ENCODE assay signal across 13 cellular contexts in the genomic region with DNA sequence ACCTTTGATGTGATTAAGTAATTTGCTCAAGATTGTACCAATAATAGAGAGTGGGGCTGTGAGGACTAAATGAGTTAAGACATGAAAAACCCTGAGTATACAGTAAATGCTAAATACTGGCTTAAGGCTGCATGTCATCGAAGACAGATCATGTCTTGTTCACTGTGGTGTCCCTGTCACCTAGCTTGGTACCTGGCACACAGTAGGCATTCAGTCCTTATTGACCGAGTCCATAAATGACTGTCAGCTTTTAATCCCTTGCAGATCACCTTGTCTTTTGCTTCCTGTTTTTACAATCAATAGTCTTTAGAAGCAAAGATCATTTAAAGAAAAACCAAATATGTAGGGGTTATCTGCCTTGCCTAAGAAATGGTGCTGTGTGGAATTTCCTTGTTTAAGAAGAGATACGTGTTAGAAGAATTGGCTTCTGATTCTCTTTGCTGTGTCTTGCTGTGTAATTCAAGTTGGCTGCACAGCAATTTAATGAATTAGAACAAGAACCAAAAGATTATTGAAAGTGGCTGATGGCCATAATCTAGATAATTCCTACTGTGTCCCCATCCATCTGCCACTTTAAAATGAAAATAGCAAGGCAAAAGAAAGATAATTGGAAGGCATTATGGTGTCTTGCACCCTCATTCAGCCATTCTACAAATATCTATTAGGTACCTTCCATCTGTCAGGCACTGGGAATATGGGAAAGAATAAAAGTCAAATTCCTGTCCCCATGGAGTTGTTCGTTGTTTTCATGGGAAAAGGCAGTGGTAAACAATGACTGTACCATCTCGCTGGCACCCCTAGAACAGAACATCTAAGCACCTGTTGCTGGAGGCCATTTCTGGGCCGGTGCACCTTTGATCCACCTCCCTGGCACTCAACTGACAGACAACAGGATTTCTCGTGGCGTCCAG. TPM values are rescaled to one million over a fixed set of nuclear protein-coding genes. Genes with fewer than 3 reads are reported as not detected.
DNase-seq lines count a peak whose midpoint lies in the region; ATAC-seq and TF ChIP-seq lines count a peak whose summit lies in the region.
"Had no signal": no experiment of that assay in that cellular context is flagged by ENCODE, and none has a peak within 500 bp of the region (broad histone marks: within the 10 kb centered on the region; RNA-seq: fewer than 3 reads in every experiment).

No MANE protein-coding gene starts in this region.

- H3K27me3 ChIP-seq in effector memory CD4-positive, alpha-beta T cell (replicated peaks; ENCODE audit: control insufficient read depth, insufficient read depth, low read length, poor library complexity, severe bottlenecking): no peaks in the 10 kb centered on the region
- H3K27me3 ChIP-seq in psoas muscle (ENCODE audit: insufficient read depth in 3 of 3, low read length in 2 of 3): no peaks in the 10 kb centered on the region
- H3K27me3 ChIP-seq: heart right ventricle, MG63, SJCRH30, thyroid gland had no signal

- H3K27me3 Mint-ChIP-seq in activated CD4-positive, alpha-beta T cell treated with anti-CD3 and anti-CD28 coated beads for 36 hours: no peaks in the 10 kb centered on the region

- H3K4me1 Mint-ChIP-seq in activated CD4-positive, alpha-beta T cell treated with anti-CD3 and anti-CD28 coated beads for 36 hours: peaks cover 92% of the 10 kb centered on the region

- H3K27ac ChIP-seq in effector memory CD4-positive, alpha-beta T cell (ENCODE audit: insufficient read depth, low read length, poor library complexity, severe bottlenecking): peak overlapping the region; percentile 43
- H3K27ac ChIP-seq in psoas muscle: peak overlapping the region; percentile 46
- H3K27ac ChIP-seq: SJCRH30, thyroid gland had no signal

- H3K4me3 Mint-ChIP-seq in activated CD4-positive, alpha-beta T cell treated with anti-CD3 and anti-CD28 coated beads for 36 hours: no peak overlapping the region
- H3K4me3 Mint-ChIP-seq: activated T-cell treated with anti-CD3 and anti-CD28 coated beads, Interleukin-2, amount 50 U/mL, for 4 hours had no signal

- no peak for DNase-seq in activated CD4-positive, alpha-beta T cell treated with anti-CD3 and anti-CD28 coated beads for 36 hours
- no peak for DNase-seq in activated CD4-positive, alpha-beta T cell treated with anti-CD3 and anti-CD28 coated beads for 1 hour
- peak; percentile 60 for DNase-seq in OCI-M1 (lab: John Stamatoyannopoulos, UW)
- DNase-seq in effector memory CD4-positive, alpha-beta T cell: no peak
- DNase-seq in psoas muscle: no peak
- no peak for DNase-seq in NCI-H146 treated with DMSO at 0.1 percent for 48 hours (lab: John Stamatoyannopoulos, UW; ENCODE audit: unreplicated experiment)
- DNase-seq in DMS114 treated with DMSO at 0.1 percent for 48 hours (lab: John Stamatoyannopoulos, UW; ENCODE audit: unreplicated experiment): no peak
- DNase-seq: heart right ventricle, MG63, SJCRH30 had no signal

- intact Hi-C loops in activated CD4-positive, alpha-beta T cell treated with anti-CD3 and anti-CD28 coated beads for 36 hours (cut with DNase I, micrococcal nuclease): no loop called here
- intact Hi-C loops in psoas muscle (cut with DNase I): no loop called here

- no peaks in the 10 kb centered on the region for H3K9me3 ChIP-seq in effector memory CD4-positive, alpha-beta T cell (ENCODE audit: control insufficient read depth, low read length)
- H3K9me3 ChIP-seq in psoas muscle: no peaks in the 10 kb centered on the region
- H3K9me3 ChIP-seq: heart right ventricle, MG63, SJCRH30, thyroid gland had no signal

- peaks cover 7% of the 10 kb centered on the region for H3K36me3 Mint-ChIP-seq in activated CD4-positive, alpha-beta T cell treated with anti-CD3 and anti-CD28 coated beads for 36 hours (ENCODE audit: low read depth)

- TF ChIP-seq CTCF in psoas muscle (IDR thresholded peaks at IDR 0.05): no peak

- POLR2A ChIA-PET in activated CD4-positive, alpha-beta T cell treated with anti-CD3 and anti-CD28 coated beads for 36 hours (lab: Charles Lee): no interaction called here

- 62 to 71% (median 63%) methylated on average over 8 of the region's 8 CpGs for WGBS in psoas muscle, 3 donors

- no peak for ATAC-seq in activated CD4-positive, alpha-beta T cell treated with anti-CD3 and anti-CD28 coated beads for 36 hours
- ATAC-seq in psoas muscle (no peak), HG02840 (IDR thresholded peaks at IDR 0.05; ENCODE audit: low FRiP score, unreplicated experiment) (no peak)

- H3K9me3 Mint-ChIP-seq in activated CD4-positive, alpha-beta T cell treated with anti-CD3 and anti-CD28 coated beads for 36 hours (ENCODE audit: low read depth): no peaks in the 10 kb centered on the region
- H3K9me3 Mint-ChIP-seq: activated T-cell treated with anti-CD3 and anti-CD28 coated beads, Interleukin-2, amount 50 U/mL, for 4 hours had no signal

- H3K27ac Mint-ChIP-seq in activated CD4-positive, alpha-beta T cell treated with anti-CD3 and anti-CD28 coated beads for 36 hours: peak overlapping the region; percentile 99

- H3K36me3 ChIP-seq in effector memory CD4-positive, alpha-beta T cell (ENCODE audit: control insufficient read depth, insufficient read depth, low read length): no peaks in the 10 kb centered on the region
- H3K36me3 ChIP-seq in psoas muscle (ENCODE audit: insufficient read depth in 1 of 2, low read depth in 1 of 2): peaks cover 0 to 19% of the 10 kb centered on the region in 2 donors
- H3K36me3 ChIP-seq: MG63, SJCRH30, thyroid gland had no signal

- CTCF ChIA-PET in activated CD4-positive, alpha-beta T cell treated with anti-CD3 and anti-CD28 coated beads for 36 hours (lab: Charles Lee): interaction anchor here (1.3 to 1.5 kb wide), 2 partner anchors 9 to 77 kb away, joined by 4 read pairs; no protein-coding TSS in a partner anchor

- H3K4me1 ChIP-seq in effector memory CD4-positive, alpha-beta T cell (ENCODE audit: control insufficient read depth, insufficient read depth, low read length, poor library complexity, severe bottlenecking): peaks cover 67% of the 10 kb centered on the region
- H3K4me1 ChIP-seq in psoas muscle: peaks cover 31% of the 10 kb centered on the region
- H3K4me1 ChIP-seq: SJCRH30 had no signal

- H3K4me3 ChIP-seq in effector memory CD4-positive, alpha-beta T cell (ENCODE audit: insufficient read depth, low read depth, low read length, poor library complexity, severe bottlenecking): no peak overlapping the region
- no peak overlapping the region for H3K4me3 ChIP-seq in psoas muscle
- H3K4me3 ChIP-seq: heart right ventricle, MG63, SJCRH30, thyroid gland had no signal

RNA-seq across cellular contexts. Expression of gene MAPK13, which starts 12.4 kb away (rescaled TPM):
- total RNA-seq in activated CD4-positive, alpha-beta T cell treated with anti-CD3 and anti-CD28 coated beads for 36 hours: 10 to 100 TPM; 63.0 to 65.1 TPM
- total RNA-seq in psoas muscle: 1 to 10 TPM in 3 of 4 donors, under 1 TPM in 1; 0.92 to 2.8 (median 1.6) TPM
- 1 to 10 TPM in 1 of 3 donors, under 1 TPM in 2; 0.49 to 4.0 (median 0.52) TPM for polyA plus RNA-seq in psoas muscle

Comparison
In these comparisons a context has a peak if more than half of its experiments do, and no peak if none do; other contexts are left out.
1. RNA of gene MAPK13, which starts 12.4 kb away (total RNA-seq): 63.0 to 65.1 TPM in activated CD4-positive, alpha-beta T cell treated with anti-CD3 and anti-CD28 coated beads for 36 hours; 0.92 to 2.8 TPM in psoas muscle; every median in the first group is over 10 times any median in the second.